20 cellular contexts compared by ENCODE assay signal in genomic region chr4:113745724-113746123, GRCh38.
"Had no signal": no experiment of that assay in that cellular context is flagged by ENCODE, and none has a peak within 500 bp of the region (broad histone marks: within the 10 kb centered on the region; RNA-seq: fewer than 3 reads in every experiment).

No MANE protein-coding gene starts in this region.

- H3K9ac ChIP-seq: SK-N-SH had no signal

- H3K9me3 ChIP-seq: SK-N-SH had no signal

- DNase-seq: Karpas-422, KG1, MM.1S, NCI-H1092 treated with DMSO at 0.1 percent for 48 hours, NCI-H1436, NCI-H187, NCI-H2029, NCI-H2081 treated with DMSO at 0.1 percent for 48 hours, NCI-H2171, NCI-H226, NCI-H446, NCI-H510A, NCI-H524 treated with DMSO at 0.1 percent for 48 hours, NCI-H69, NCI-H774, RPMI8226, SHP77, SK-N-SH, SW 1271 had no signal

- FAIRE-seq: RCC 7860 had no signal
